Comparison of ENCODE assay signal across 1 cellular context in genomic region chr9:128160603-128160987, GRCh38.
A peak's percentile ranks its signal among the peaks of the same experiment; 100 is the strongest.
TF ChIP-seq lines count a peak whose summit lies in the region.

No MANE protein-coding gene starts in this region.

TF ChIP-seq in K562, 482 proteins besides CTCF, POLR2A, EP300 and RAD21 (continued from another document):
- peak in 1 of 2 experiments; percentile 14 for TF ChIP-seq AFF1 (IDR thresholded peaks at IDR 0.05; ENCODE audit: low read depth in 1 of 2, partially characterized antibody in 2 of 2)
- peak; percentile 64 for TF ChIP-seq MAFG (tag; conservative IDR thresholded peaks at IDR 0.05)
- no peak for TF ChIP-seq ID3 (CRISPR knock-in tag; IDR thresholded peaks at IDR 0.05)
- 0 out of 2 replicates have a peak, but pooled peaks have one; percentile 75 for TF ChIP-seq ID3 (tag; IDR thresholded peaks at IDR 0.05)
- TF ChIP-seq ETV6 (IDR thresholded peaks at IDR 0.05; ENCODE audit: borderline replicate concordance in 1 of 2, low read depth in 2 of 2, low read length in 1 of 2): 0 out of 4 replicates have a peak, but pooled peaks of 1 of the 2 experiments have one; percentile 10
- TF ChIP-seq ETV6 (CRISPR knock-in tag; IDR thresholded peaks at IDR 0.05; ENCODE audit: borderline replicate concordance): no peak
- peak; percentile 43; the same call in 1 of the 2 replicates for TF ChIP-seq PTBP1 (IDR thresholded peaks at IDR 0.05; ENCODE audit: low read depth, low read length)
- no peak; the same call in 1 of the 2 replicates for TF ChIP-seq MYC (IDR thresholded peaks at IDR 0.05; ENCODE audit: low read depth, low read length)
- TF ChIP-seq MYC (CRISPR knock-in tag; IDR thresholded peaks at IDR 0.05; ENCODE audit: borderline replicate concordance, low read depth): peak; percentile 96
- TF ChIP-seq NR2F6 (CRISPR knock-in tag; IDR thresholded peaks at IDR 0.05): 0 out of 2 replicates have a peak, but pooled peaks have one; percentile 1
- TF ChIP-seq SAP30 (IDR thresholded peaks at IDR 0.05; ENCODE audit: borderline replicate concordance, insufficient read depth, low read depth, low read length, poor library complexity, severe bottlenecking): peak; percentile 36
- peak in 1 of 2 experiments; percentile 14; a peak in 1 of 4 replicates for TF ChIP-seq MAZ (CRISPR knock-in tag; conservative IDR thresholded peaks at IDR 0.05 in 1 of 2, IDR thresholded peaks at IDR 0.05 in 1 of 2)
- 0 out of 4 replicates have a peak, but pooled peaks have one; percentile 2 to 7 for TF ChIP-seq NRF1 (conservative IDR thresholded peaks at IDR 0.05 in 1 of 2, IDR thresholded peaks at IDR 0.05 in 1 of 2)
- TF ChIP-seq ZNF224 (CRISPR knock-in tag; IDR thresholded peaks at IDR 0.05): no peak
- TF ChIP-seq PML (IDR thresholded peaks at IDR 0.05; ENCODE audit: low read length): peak; percentile 44; the same call in 1 of the 2 replicates
- no peak for TF ChIP-seq ZNF766 (CRISPR knock-in tag; conservative IDR thresholded peaks at IDR 0.05)
- TF ChIP-seq ATF1 (CRISPR knock-in tag; IDR thresholded peaks at IDR 0.05): no peak
- peak; percentile 76 for TF ChIP-seq ATF1 (tag; IDR thresholded peaks at IDR 0.05)
- TF ChIP-seq ZMIZ1 (IDR thresholded peaks at IDR 0.05; ENCODE audit: low read depth in 2 of 2, low read length in 2 of 2): 0 out of 4 replicates have a peak, but pooled peaks of 1 of the 2 experiments have one; percentile 7
- no peak; the same call in 1 of the 2 replicates for TF ChIP-seq CREB1 (IDR thresholded peaks at IDR 0.05)
- no peak for TF ChIP-seq CREB1 (CRISPR knock-in tag; IDR thresholded peaks at IDR 0.05)
- TF ChIP-seq ADNP (tag; IDR thresholded peaks at IDR 0.05): no peak
- 0 out of 2 replicates have a peak, but pooled peaks have one; percentile 27 for TF ChIP-seq SRSF3 (IDR thresholded peaks at IDR 0.05; ENCODE audit: insufficient read depth, low read length)
- TF ChIP-seq HLTF (IDR thresholded peaks at IDR 0.05): 0 out of 2 replicates have a peak, but pooled peaks have one; percentile 5
- 0 out of 4 replicates have a peak, but pooled peaks of 1 of the 2 experiments have one; percentile 5 for TF ChIP-seq TRIM24 (IDR thresholded peaks at IDR 0.05)
- no peak for TF ChIP-seq ZNF77 (CRISPR knock-in tag; IDR thresholded peaks at IDR 0.05)
- peak; percentile 76 for TF ChIP-seq ZNF316 (IDR thresholded peaks at IDR 0.05)
- TF ChIP-seq FIP1L1 (IDR thresholded peaks at IDR 0.05; ENCODE audit: low read depth, low read length, poor library complexity, severe bottlenecking): peak; percentile 72
